In the genomic region with DNA sequence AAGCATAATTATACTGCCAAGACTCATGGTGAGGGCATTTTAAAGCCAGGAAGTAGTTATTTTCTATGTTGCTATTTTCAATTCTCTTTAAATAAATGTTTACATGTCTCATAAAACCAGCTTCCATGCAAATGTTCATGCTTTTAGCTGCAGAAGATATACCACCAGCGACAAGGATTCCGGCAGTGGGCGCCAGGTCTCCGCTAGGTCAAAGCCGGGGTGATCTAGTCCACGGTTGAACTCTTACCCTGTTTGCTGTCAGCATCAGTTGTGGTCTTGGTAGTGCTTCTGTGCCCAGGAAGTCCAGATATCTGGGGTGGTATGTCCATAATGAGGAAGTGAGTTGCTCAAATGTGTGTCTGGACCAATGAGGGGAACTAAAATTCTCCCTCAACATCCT, we compare ENCODE assay signal across 32 cellular contexts.
"Had no signal": no experiment of that assay in that cellular context is flagged by ENCODE, and none has a peak within 500 bp of the region (broad histone marks: within the 10 kb centered on the region; RNA-seq: fewer than 3 reads in every experiment).

No MANE protein-coding gene starts in this region.

- FAIRE-seq: colon, endometrium had no signal

- DNase-seq: activated CD4-positive, alpha-beta T cell treated with anti-CD3 and anti-CD28 coated beads for 4 hours; activated CD4-positive, alpha-beta T cell treated with anti-CD3 and anti-CD28 coated beads, Interleukin-2, amount 50 U/mL, for 4 hours; activated CD4-positive, CD25-positive, alpha-beta regulatory T cell; activated naive CD4-positive, alpha-beta T cell treated with Interleukin-2 at 50 U/mL for 16 hours; activated naive CD8-positive, alpha-beta T cell treated with anti-CD3 and anti-CD28 coated beads for 36 hours; activated T-cell treated with anti-CD3 and anti-CD28 coated beads for 4 hours; activated T-cell treated with anti-CD3 and anti-CD28 coated beads, Interleukin-2, amount 50 U/mL, for 72 hours; adrenal gland; aorta; body of pancreas; effector CD8-positive, alpha-beta T cell; esophagus squamous epithelium; foreskin melanocyte; left ventricle myocardium superior; mammary epithelial cell; naive B cell; nephron progenitor cell; ovary; retina; stimulated activated CD4-positive, alpha-beta T cell treated with anti-CD3 and anti-CD28 coated beads, Interleukin-12 subunit alpha, Interleukin-12 subunit beta, amount 100 ng/mL, for 4 hours; stimulated activated CD4-positive, alpha-beta T cell treated with anti-CD3 and anti-CD28 coated beads, Interleukin-4, amount 100 ng/mL, for 1 hour; stimulated activated naive CD8-positive, alpha-beta T cell treated with anti-CD3 and anti-CD28 coated beads, Interleukin-15, Interleukin-2, amounts not matched to agents 100 U/mL and 50 U/mL, for 24 hours; trophoblast cell had no signal

- H3K27ac ChIP-seq: adrenal gland, body of pancreas, epithelial cell of prostate, esophagus squamous epithelium, neutrophil, ovary, prostate gland, skin epidermis, thoracic aorta, vagina had no signal

- H3K27me3 ChIP-seq: adrenal gland, body of pancreas, esophagus squamous epithelium, neutrophil, ovary, vagina had no signal

- H3K9me3 ChIP-seq: adrenal gland, body of pancreas, esophagus squamous epithelium, neutrophil, ovary, prostate gland, thoracic aorta, vagina had no signal

- ATAC-seq: activated T-cell treated with anti-CD3 and anti-CD28 coated beads, Interleukin-2, amount 50 U/mL, for 72 hours; body of pancreas; left ventricle myocardium superior; sciatic nerve; stimulated activated naive CD8-positive, alpha-beta T cell treated with anti-CD3 and anti-CD28 coated beads, Interleukin-15, Interleukin-2, amounts not matched to agents 100 U/mL and 50 U/mL, for 24 hours had no signal

- H3K4me1 ChIP-seq: adrenal gland, body of pancreas, esophagus squamous epithelium, prostate gland, vagina had no signal

- H3K36me3 ChIP-seq: adrenal gland, esophagus squamous epithelium, neutrophil, ovary, prostate gland, thoracic aorta, vagina had no signal

- H3K4me3 ChIP-seq: adrenal gland, body of pancreas, esophagus squamous epithelium, ovary, prostate gland, skin epidermis, thoracic aorta, vagina had no signal
